In genomic region chrX:111352424-111352823, GRCh38 we compare ENCODE assay signal across 1 cellular context.
TF ChIP-seq lines count a peak whose summit lies in the region.

No MANE protein-coding gene starts in this region.

TF ChIP-seq in GM23338, 12 proteins besides CTCF, POLR2A, EP300 and RAD21 (continued from another document):
- TF ChIP-seq ZNF462 (CRISPR knock-in tag; IDR thresholded peaks at IDR 0.05): no peak
